ENCODE assay signal across 2 cellular contexts in the genomic region with DNA sequence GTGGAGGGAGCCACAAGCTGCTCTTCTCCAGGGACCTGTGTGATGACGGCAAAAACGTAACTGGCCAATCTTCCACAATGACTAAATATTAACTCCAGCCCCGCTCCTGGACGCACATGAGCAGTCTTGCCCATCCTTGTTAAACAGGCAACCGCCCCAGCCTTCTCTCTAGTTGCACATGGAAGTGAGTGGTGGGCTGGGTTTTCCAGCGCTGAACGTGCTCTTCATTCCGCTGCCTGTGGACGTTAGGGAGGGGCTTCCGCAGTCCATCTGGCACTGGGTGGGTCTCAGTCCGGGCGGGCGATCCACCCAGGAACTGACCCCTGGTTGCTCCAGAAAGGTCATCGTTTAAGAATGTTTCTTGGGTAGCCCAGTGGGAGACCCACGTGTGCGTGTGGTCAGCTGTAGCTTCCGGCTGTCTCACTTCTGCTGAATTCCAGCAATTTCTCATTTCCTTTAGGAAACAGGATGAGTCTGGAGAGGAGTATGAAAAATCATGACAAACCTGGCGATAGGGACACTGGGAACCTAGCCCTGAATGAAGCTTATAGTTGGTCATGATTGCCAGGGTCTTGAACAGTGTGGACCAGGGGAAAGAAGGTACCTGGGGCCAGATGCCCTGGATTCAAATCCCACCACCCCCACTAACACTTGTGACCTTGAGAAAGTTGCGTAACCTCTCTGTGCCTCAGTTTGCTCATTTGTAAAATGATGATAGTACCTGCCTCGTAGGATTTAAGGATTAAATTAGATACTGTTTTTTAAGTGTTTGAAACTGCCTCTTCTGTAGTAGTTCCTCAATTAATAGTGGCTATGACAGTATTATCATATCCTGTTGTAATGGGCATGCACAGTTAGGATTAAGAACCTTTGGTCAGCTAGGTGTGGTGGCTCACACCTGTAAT.
TF ChIP-seq lines count a peak whose summit lies in the region.

No MANE protein-coding gene starts in this region.

TF ChIP-seq in HCT116, 20 proteins besides CTCF, POLR2A, EP300 and RAD21:
- TF ChIP-seq CBX3 (IDR thresholded peaks at IDR 0.05; ENCODE audit: low read depth) (peak; percentile 74), ELF1 (IDR thresholded peaks at IDR 0.05; ENCODE audit: borderline replicate concordance, low read depth) (no peak; the same call in 1 of the 2 replicates), EGR1 (IDR thresholded peaks at IDR 0.05; ENCODE audit: low read depth) (no peak), SIN3A (IDR thresholded peaks at IDR 0.05; ENCODE audit: low read depth) (0 out of 2 replicates have a peak, but pooled peaks have one; percentile 29), REST (IDR thresholded peaks at IDR 0.05; ENCODE audit: low read depth) (no peak), SRF (IDR thresholded peaks at IDR 0.05; ENCODE audit: low read depth) (no peak), EZH2phosphoT487 (IDR thresholded peaks at IDR 0.05; ENCODE audit: borderline replicate concordance) (no peak), EZH2 (IDR thresholded peaks at IDR 0.05) (no peak), FOSL1 (IDR thresholded peaks at IDR 0.05; ENCODE audit: low read depth) (peak; percentile 89), YY1 (IDR thresholded peaks at IDR 0.05; ENCODE audit: extremely low read depth, insufficient replicate concordance, low read depth, low read length) (no peak), POLR2AphosphoS5 (IDR thresholded peaks at IDR 0.05; ENCODE audit: low read depth, low read length) (no peak; the same call in 1 of the 2 replicates), ATF3 (IDR thresholded peaks at IDR 0.05) (no peak), TCF7L2 (IDR thresholded peaks at IDR 0.05; ENCODE audit: borderline replicate concordance, extremely low read depth, insufficient read depth, insufficient read length) (no peak), SP1 (IDR thresholded peaks at IDR 0.05; ENCODE audit: low read depth) (peak; percentile 98), ZFX (IDR thresholded peaks at IDR 0.05) (no peak), JUND (IDR thresholded peaks at IDR 0.05) (peak; percentile 89), ZNF274 (IDR thresholded peaks at IDR 0.05; ENCODE audit: low read depth, low read length) (no peak), CEBPB (IDR thresholded peaks at IDR 0.05; ENCODE audit: low read depth) (peak; percentile 82)
- TF ChIP-seq, protein P1, sequence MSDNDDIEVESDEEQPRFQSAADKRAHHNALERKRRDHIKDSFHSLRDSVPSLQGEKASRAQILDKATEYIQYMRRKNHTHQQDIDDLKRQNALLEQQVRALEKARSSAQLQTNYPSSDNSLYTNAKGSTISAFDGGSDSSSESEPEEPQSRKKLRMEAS (IDR thresholded peaks at IDR 0.05): peak; percentile 93
- TF ChIP-seq, protein P2, sequence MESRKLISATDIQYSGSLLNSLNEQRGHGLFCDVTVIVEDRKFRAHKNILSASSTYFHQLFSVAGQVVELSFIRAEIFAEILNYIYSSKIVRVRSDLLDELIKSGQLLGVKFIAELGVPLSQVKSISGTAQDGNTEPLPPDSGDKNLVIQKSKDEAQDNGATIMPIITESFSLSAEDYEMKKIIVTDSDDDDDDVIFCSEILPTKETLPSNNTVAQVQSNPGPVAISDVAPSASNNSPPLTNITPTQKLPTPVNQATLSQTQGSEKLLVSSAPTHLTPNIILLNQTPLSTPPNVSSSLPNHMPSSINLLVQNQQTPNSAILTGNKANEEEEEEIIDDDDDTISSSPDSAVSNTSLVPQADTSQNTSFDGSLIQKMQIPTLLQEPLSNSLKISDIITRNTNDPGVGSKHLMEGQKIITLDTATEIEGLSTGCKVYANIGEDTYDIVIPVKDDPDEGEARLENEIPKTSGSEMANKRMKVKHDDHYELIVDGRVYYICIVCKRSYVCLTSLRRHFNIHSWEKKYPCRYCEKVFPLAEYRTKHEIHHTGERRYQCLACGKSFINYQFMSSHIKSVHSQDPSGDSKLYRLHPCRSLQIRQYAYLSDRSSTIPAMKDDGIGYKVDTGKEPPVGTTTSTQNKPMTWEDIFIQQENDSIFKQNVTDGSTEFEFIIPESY (IDR thresholded peaks at IDR 0.05; ENCODE audit: extremely low read depth, insufficient replicate concordance, low read length): no peak
TF ChIP-seq in HCT116: peak in this region for 7.

TF ChIP-seq in K562, 482 proteins besides CTCF, POLR2A, EP300 and RAD21:
- TF ChIP-seq, protein P3, sequence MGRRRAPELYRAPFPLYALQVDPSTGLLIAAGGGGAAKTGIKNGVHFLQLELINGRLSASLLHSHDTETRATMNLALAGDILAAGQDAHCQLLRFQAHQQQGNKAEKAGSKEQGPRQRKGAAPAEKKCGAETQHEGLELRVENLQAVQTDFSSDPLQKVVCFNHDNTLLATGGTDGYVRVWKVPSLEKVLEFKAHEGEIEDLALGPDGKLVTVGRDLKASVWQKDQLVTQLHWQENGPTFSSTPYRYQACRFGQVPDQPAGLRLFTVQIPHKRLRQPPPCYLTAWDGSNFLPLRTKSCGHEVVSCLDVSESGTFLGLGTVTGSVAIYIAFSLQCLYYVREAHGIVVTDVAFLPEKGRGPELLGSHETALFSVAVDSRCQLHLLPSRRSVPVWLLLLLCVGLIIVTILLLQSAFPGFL (CRISPR knock-in tag; IDR thresholded peaks at IDR 0.05): no peak
- TF ChIP-seq THRAP3 (IDR thresholded peaks at IDR 0.05; ENCODE audit: borderline replicate concordance) (no peak), PHF20 (IDR thresholded peaks at IDR 0.05; ENCODE audit: partially characterized antibody) (no peak), PYGO2 (tag; IDR thresholded peaks at IDR 0.05) (no peak), CEBPG (CRISPR knock-in tag; IDR thresholded peaks at IDR 0.05) (no peak), CEBPG (tag; conservative IDR thresholded peaks at IDR 0.05 in 1 of 2, IDR thresholded peaks at IDR 0.05 in 1 of 2) (peak in 1 of 2 experiments; percentile 68; a peak in 2 of 4 replicates), ZNF511 (CRISPR knock-in tag; IDR thresholded peaks at IDR 0.05) (no peak), BDP1 (IDR thresholded peaks at IDR 0.05; ENCODE audit: insufficient read depth, insufficient read length) (no peak), PML (IDR thresholded peaks at IDR 0.05; ENCODE audit: low read length) (no peak), BCOR (IDR thresholded peaks at IDR 0.05) (no peak), ZNF274 (IDR thresholded peaks at IDR 0.05; ENCODE audit: borderline replicate concordance, low read depth, low read length) (no peak), CEBPB (tag; IDR thresholded peaks at IDR 0.05) (peak; percentile 72)
- TF ChIP-seq, protein P4, sequence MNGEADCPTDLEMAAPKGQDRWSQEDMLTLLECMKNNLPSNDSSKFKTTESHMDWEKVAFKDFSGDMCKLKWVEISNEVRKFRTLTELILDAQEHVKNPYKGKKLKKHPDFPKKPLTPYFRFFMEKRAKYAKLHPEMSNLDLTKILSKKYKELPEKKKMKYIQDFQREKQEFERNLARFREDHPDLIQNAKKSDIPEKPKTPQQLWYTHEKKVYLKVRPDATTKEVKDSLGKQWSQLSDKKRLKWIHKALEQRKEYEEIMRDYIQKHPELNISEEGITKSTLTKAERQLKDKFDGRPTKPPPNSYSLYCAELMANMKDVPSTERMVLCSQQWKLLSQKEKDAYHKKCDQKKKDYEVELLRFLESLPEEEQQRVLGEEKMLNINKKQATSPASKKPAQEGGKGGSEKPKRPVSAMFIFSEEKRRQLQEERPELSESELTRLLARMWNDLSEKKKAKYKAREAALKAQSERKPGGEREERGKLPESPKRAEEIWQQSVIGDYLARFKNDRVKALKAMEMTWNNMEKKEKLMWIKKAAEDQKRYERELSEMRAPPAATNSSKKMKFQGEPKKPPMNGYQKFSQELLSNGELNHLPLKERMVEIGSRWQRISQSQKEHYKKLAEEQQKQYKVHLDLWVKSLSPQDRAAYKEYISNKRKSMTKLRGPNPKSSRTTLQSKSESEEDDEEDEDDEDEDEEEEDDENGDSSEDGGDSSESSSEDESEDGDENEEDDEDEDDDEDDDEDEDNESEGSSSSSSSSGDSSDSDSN (IDR thresholded peaks at IDR 0.05; ENCODE audit: borderline replicate concordance in 1 of 2, low read depth in 2 of 2, low read length in 2 of 2): no peak
